In genomic region chr16:77131398-77131797, GRCh38 we compare ENCODE assay signal across 29 cellular contexts. TPM values are rescaled to one million over a fixed set of nuclear protein-coding genes. Genes with fewer than 3 reads are reported as not detected.
DNase-seq lines count a peak whose midpoint lies in the region; ATAC-seq and TF ChIP-seq lines count a peak whose summit lies in the region.
"Had no signal": no experiment of that assay in that cellular context is flagged by ENCODE, and none has a peak within 500 bp of the region (broad histone marks: within the 10 kb centered on the region; RNA-seq: fewer than 3 reads in every experiment).

No MANE protein-coding gene starts in this region.

- no peak for TF ChIP-seq CTCF in SK-N-SH (IDR thresholded peaks at IDR 0.05)
- no peak for TF ChIP-seq CTCF in cardiac muscle cell (IDR thresholded peaks at IDR 0.05; ENCODE audit: low read depth, low read length)
- no peak for TF ChIP-seq CTCF in heart left ventricle (IDR thresholded peaks at IDR 0.05)

- DNase-seq in SK-N-SH (peak; percentile 21), cardiac muscle cell (ENCODE audit: low read depth in 1 of 2, low spot score in 1 of 2) (no peak), heart left ventricle (no peak)
- DNase-seq: 8988T; ACHN; AML-193; BE2C; C1 segment of cervical spinal cord; Caco-2; Calu3; CD4-positive, alpha-beta memory T cell; CD4-positive, alpha-beta T cell; CD4-positive, CD25-positive, alpha-beta regulatory T cell; CD8-positive, alpha-beta memory T cell; CD8-positive, alpha-beta T cell; COR-L47; DMS 273 treated with DMSO at 0.1 percent for 48 hours; DMS153; DMS53; DMS79; DMS79 treated with DMSO at 0.1 percent for 48 hours; DND-41; EL had no signal

- H3K9me3 ChIP-seq in SK-N-SH (no peaks in the 10 kb centered on the region), cardiac muscle cell (ENCODE audit: low read depth) (no peaks in the 10 kb centered on the region), heart left ventricle (peaks cover 0 to 17% (median 0%) of the 10 kb centered on the region in 12 donors)
- H3K9me3 ChIP-seq: A549, BE2C, BLaER1 had no signal

- H3K9ac ChIP-seq in SK-N-SH: no peak overlapping the region
- H3K9ac ChIP-seq: BLaER1; BLaER1 treated with 17β-estradiol and CSF1 and Interleukin-3, amounts not matched to agents 10 nM and 100 nM had no signal

- H3K4me1 ChIP-seq in SK-N-SH (ENCODE audit: control insufficient read depth in 1 of 2, insufficient read depth in 2 of 2, low read depth in 1 of 2, low read length in 1 of 2): no peaks in the 10 kb centered on the region; a peak in 1 of 4 replicates
- peaks cover 14% of the 10 kb centered on the region for H3K4me1 ChIP-seq in cardiac muscle cell (ENCODE audit: low read depth)
- no peaks in the 10 kb centered on the region for H3K4me1 ChIP-seq in heart left ventricle
- H3K4me1 ChIP-seq: A549; BLaER1; BLaER1 treated with 17β-estradiol and CSF1 and Interleukin-3, amounts not matched to agents 10 nM and 100 nM; Caco-2 had no signal

- H3K27ac ChIP-seq in SK-N-SH (ENCODE audit: low read depth in 2 of 2, low read length in 1 of 2) (no peak overlapping the region), cardiac muscle cell (peak overlapping the region; percentile 16), heart left ventricle (no peak overlapping the region)
- H3K27ac ChIP-seq: 22Rv1; A549; BLaER1; BLaER1 treated with 17β-estradiol and CSF1 and Interleukin-3, amounts not matched to agents 10 nM and 100 nM; C4-2B had no signal

- TF ChIP-seq POLR2A in heart left ventricle (IDR thresholded peaks at IDR 0.05): no peak

- H3K4me2 ChIP-seq in SK-N-SH: no peak overlapping the region
- H3K4me2 ChIP-seq: A549; BLaER1; BLaER1 treated with 17β-estradiol and CSF1 and Interleukin-3, amounts not matched to agents 10 nM and 100 nM had no signal

- 17% methylated on average over 2 of the region's 2 CpGs for WGBS in SK-N-SH (ENCODE audit: low lambda C conversion rate)
- 30 to 33% (median 31%) methylated on average over 2 of the region's 2 CpGs for WGBS in heart left ventricle, 4 donors

- intact Hi-C loops in heart left ventricle (cut with DNase I): no loop called here

- ATAC-seq in SK-N-SH treated with all-trans-retinoic acid at 6 μM for 48 hours: no peak
- no peak for ATAC-seq in heart left ventricle
- ATAC-seq: A549; CD8-positive, alpha-beta T cell had no signal

- TF ChIP-seq EP300 in SK-N-SH (IDR thresholded peaks at IDR 0.05; ENCODE audit: borderline replicate concordance in 1 of 2, low read depth in 1 of 2, low read length in 1 of 2): peak in 1 of 2 experiments; percentile 61; a peak in 1 of 4 replicates

- CTCF ChIA-PET in SK-N-SH (lab: Yijun Ruan, JAX): interaction anchor here (0.8 kb wide), 1 partner anchor 38 kb away, joined by 3 read pairs; no protein-coding TSS in a partner anchor

- H3K9me2 ChIP-seq in SK-N-SH: no peaks in the 10 kb centered on the region

- no peak overlapping the region for H2AFZ ChIP-seq in SK-N-SH (ENCODE audit: low read depth)

- H3K36me3 ChIP-seq in SK-N-SH (replicated peaks in 1 of 2; ENCODE audit: control insufficient read depth in 1 of 2, insufficient read depth in 2 of 2, low read length in 1 of 2) (no peaks in the 10 kb centered on the region), cardiac muscle cell (no peaks in the 10 kb centered on the region), heart left ventricle (no peaks in the 10 kb centered on the region)
- H3K36me3 ChIP-seq: BE2C; BLaER1; BLaER1 treated with 17β-estradiol and CSF1 and Interleukin-3, amounts not matched to agents 10 nM and 100 nM had no signal

- POLR2A ChIA-PET in SK-N-SH (lab: Yijun Ruan, JAX): no interaction called here

- no peak overlapping the region for H3K4me3 ChIP-seq in SK-N-SH (ENCODE audit: low read depth in 2 of 2, low read length in 1 of 2)
- H3K4me3 ChIP-seq in cardiac muscle cell: no peak overlapping the region
- no peak overlapping the region for H3K4me3 ChIP-seq in heart left ventricle
- H3K4me3 ChIP-seq: A549; BLaER1; BLaER1 treated with 17β-estradiol and CSF1 and Interleukin-3, amounts not matched to agents 10 nM and 100 nM had no signal

- H3K27me3 ChIP-seq in SK-N-SH (ENCODE audit: insufficient read depth) (no peaks in the 10 kb centered on the region), cardiac muscle cell (no peaks in the 10 kb centered on the region), heart left ventricle (no peaks in the 10 kb centered on the region)
- H3K27me3 ChIP-seq: BE2C; BLaER1; BLaER1 treated with 17β-estradiol and CSF1 and Interleukin-3, amounts not matched to agents 10 nM and 100 nM had no signal

- no peaks in the 10 kb centered on the region for H3K79me2 ChIP-seq in SK-N-SH (ENCODE audit: insufficient read depth)

- no peak for TF ChIP-seq RAD21 in SK-N-SH (IDR thresholded peaks at IDR 0.05; ENCODE audit: low read length)

- no peaks in the 10 kb centered on the region for H4K20me1 ChIP-seq in SK-N-SH (ENCODE audit: insufficient read depth)
- H4K20me1 ChIP-seq: BLaER1; BLaER1 treated with 17β-estradiol and CSF1 and Interleukin-3, amounts not matched to agents 10 nM and 100 nM had no signal

- H3F3A ChIP-seq in SK-N-SH (replicated peaks; ENCODE audit: insufficient read depth): no peaks in the 10 kb centered on the region

TF ChIP-seq in SK-N-SH, 30 proteins besides CTCF, POLR2A, EP300 and RAD21:
- TF ChIP-seq RCOR1 (IDR thresholded peaks at IDR 0.05; ENCODE audit: low read length) (peak; percentile 65; the same call in 1 of the 2 replicates), GATA2 (CRISPR knock-in tag; IDR thresholded peaks at IDR 0.05) (peak; percentile 58; the same call in 1 of the 2 replicates), ELF1 (IDR thresholded peaks at IDR 0.05) (no peak)
- TF ChIP-seq, protein P1, sequence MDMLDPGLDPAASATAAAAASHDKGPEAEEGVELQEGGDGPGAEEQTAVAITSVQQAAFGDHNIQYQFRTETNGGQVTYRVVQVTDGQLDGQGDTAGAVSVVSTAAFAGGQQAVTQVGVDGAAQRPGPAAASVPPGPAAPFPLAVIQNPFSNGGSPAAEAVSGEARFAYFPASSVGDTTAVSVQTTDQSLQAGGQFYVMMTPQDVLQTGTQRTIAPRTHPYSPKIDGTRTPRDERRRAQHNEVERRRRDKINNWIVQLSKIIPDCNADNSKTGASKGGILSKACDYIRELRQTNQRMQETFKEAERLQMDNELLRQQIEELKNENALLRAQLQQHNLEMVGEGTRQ (IDR thresholded peaks at IDR 0.05; ENCODE audit: borderline replicate concordance, low read depth, low read length): no peak
- TF ChIP-seq, protein P2, sequence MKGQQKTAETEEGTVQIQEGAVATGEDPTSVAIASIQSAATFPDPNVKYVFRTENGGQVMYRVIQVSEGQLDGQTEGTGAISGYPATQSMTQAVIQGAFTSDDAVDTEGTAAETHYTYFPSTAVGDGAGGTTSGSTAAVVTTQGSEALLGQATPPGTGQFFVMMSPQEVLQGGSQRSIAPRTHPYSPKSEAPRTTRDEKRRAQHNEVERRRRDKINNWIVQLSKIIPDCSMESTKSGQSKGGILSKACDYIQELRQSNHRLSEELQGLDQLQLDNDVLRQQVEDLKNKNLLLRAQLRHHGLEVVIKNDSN (IDR thresholded peaks at IDR 0.05; ENCODE audit: borderline replicate concordance, low read depth): no peak

TF ChIP-seq in SK-N-SH treated with all-trans-retinoic acid at 6 μM for 48 hours, 23 proteins besides CTCF, POLR2A, EP300 and RAD21:
- TF ChIP-seq BACH2 (CRISPR knock-in tag; IDR thresholded peaks at IDR 0.05; ENCODE audit: borderline replicate concordance): no peak
- no peak for TF ChIP-seq TOX (CRISPR knock-in tag; IDR thresholded peaks at IDR 0.05; ENCODE audit: borderline replicate concordance)
- no peak for TF ChIP-seq ZC3H10 (CRISPR knock-in tag; IDR thresholded peaks at IDR 0.05)
- no peak for TF ChIP-seq ZNF70 (CRISPR knock-in tag; IDR thresholded peaks at IDR 0.05)
- TF ChIP-seq ISL1 (CRISPR knock-in tag; IDR thresholded peaks at IDR 0.05): no peak
- TF ChIP-seq RARB (CRISPR knock-in tag; IDR thresholded peaks at IDR 0.05): no peak
- no peak for TF ChIP-seq PPARA (CRISPR knock-in tag; IDR thresholded peaks at IDR 0.05; ENCODE audit: borderline replicate concordance)
- no peak for TF ChIP-seq SNAI2 (CRISPR knock-in tag; IDR thresholded peaks at IDR 0.05)
- TF ChIP-seq ESRRG (CRISPR knock-in tag; IDR thresholded peaks at IDR 0.05): no peak
- no peak for TF ChIP-seq ZNF565 (CRISPR knock-in tag; conservative IDR thresholded peaks at IDR 0.05; ENCODE audit: low read depth)

RNA-seq across cellular contexts. Expression of gene MON1B, which starts 59.6 kb away (rescaled TPM):
- polyA plus RNA-seq in SK-N-SH (2012; rRNA removed) (13.5 and 16.9 TPM in 2 replicates), cardiac muscle cell (21.0 and 32.2 TPM in 2 replicates), heart left ventricle (10 to 100 TPM in 1 of 2 donors, 1 to 10 TPM in 1; 5.6 to 30.2 TPM)
- polyA plus RNA-seq in SK-N-SH (2012; cell fraction: cytosol; rRNA removed): 8.0 and 10.4 TPM in 2 replicates
- polyA plus RNA-seq in SK-N-SH (2012; cell fraction: nucleus; rRNA removed): 45.0 and 54.1 TPM in 2 replicates
- total RNA-seq in cardiac muscle cell (14.6 and 22.8 TPM in 2 replicates), heart left ventricle (10 to 100 TPM; 11.2 to 33.0 (median 17.5) TPM)
